1 cellular context compared by ENCODE assay signal in the genomic region with DNA sequence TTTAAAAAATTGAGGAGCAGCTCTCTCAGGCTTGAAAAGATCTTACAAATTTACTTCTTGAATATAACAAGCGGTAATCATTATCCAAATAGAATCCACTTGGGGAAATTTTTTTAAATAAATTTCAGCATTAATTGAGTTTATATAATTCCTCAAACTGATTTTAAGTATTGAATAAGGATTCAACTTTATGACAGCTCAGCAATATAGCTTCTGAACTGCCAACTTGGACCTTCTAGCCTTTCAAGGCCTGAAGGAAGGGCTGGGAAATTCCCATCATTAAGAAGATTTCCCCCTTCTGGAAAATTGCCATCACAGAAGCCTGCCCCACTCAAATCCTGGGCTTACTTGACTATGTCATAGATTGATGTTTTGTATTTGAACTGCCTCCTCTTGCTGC.
TF ChIP-seq lines count a peak whose summit lies in the region.

No MANE protein-coding gene starts in this region.

TF ChIP-seq in IMR-90, 13 proteins besides CTCF, POLR2A, EP300 and RAD21 (continued from another document):
- TF ChIP-seq, protein P1, sequence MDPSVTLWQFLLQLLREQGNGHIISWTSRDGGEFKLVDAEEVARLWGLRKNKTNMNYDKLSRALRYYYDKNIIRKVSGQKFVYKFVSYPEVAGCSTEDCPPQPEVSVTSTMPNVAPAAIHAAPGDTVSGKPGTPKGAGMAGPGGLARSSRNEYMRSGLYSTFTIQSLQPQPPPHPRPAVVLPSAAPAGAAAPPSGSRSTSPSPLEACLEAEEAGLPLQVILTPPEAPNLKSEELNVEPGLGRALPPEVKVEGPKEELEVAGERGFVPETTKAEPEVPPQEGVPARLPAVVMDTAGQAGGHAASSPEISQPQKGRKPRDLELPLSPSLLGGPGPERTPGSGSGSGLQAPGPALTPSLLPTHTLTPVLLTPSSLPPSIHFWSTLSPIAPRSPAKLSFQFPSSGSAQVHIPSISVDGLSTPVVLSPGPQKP (IDR thresholded peaks at IDR 0.05; ENCODE audit: borderline replicate concordance, low read depth, low read length), result no peak
- no peak for TF ChIP-seq NFE2L2 (IDR thresholded peaks at IDR 0.05; ENCODE audit: low read depth, low read length)
- no peak for TF ChIP-seq MXI1 (IDR thresholded peaks at IDR 0.05; ENCODE audit: borderline replicate concordance, low read depth, low read length)
